In the genomic region with DNA sequence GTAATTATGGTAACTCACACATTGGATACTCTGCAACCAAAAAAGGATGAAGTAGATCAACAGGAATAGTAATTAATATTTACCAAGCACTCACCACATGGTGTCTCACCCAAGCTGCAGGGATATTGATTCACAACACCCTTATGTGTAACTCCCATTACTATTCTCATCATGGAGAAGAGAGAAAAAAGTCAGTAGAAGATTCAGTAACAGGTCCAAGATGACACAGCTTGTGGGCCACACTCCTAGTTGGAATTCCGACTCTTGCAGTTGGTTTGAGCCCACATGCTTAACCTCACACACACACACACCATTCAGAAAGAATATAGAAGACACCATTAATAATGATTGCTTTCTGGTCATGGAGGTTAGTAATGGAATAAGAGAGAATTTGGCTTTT, we compare ENCODE assay signal across 1 cellular context.
TF ChIP-seq lines count a peak whose summit lies in the region.

No MANE protein-coding gene starts in this region.

TF ChIP-seq in HepG2, 621 proteins besides CTCF, POLR2A, EP300 and RAD21:
- TF ChIP-seq SAP130 (CRISPR knock-in tag; IDR thresholded peaks at IDR 0.05; ENCODE audit: low read depth) (no peak), ZNF7 (CRISPR knock-in tag; IDR thresholded peaks at IDR 0.05) (peak; percentile 45; the same call in 1 of the 2 replicates)
